Comparison of ENCODE assay signal across 24 cellular contexts in the genomic region with DNA sequence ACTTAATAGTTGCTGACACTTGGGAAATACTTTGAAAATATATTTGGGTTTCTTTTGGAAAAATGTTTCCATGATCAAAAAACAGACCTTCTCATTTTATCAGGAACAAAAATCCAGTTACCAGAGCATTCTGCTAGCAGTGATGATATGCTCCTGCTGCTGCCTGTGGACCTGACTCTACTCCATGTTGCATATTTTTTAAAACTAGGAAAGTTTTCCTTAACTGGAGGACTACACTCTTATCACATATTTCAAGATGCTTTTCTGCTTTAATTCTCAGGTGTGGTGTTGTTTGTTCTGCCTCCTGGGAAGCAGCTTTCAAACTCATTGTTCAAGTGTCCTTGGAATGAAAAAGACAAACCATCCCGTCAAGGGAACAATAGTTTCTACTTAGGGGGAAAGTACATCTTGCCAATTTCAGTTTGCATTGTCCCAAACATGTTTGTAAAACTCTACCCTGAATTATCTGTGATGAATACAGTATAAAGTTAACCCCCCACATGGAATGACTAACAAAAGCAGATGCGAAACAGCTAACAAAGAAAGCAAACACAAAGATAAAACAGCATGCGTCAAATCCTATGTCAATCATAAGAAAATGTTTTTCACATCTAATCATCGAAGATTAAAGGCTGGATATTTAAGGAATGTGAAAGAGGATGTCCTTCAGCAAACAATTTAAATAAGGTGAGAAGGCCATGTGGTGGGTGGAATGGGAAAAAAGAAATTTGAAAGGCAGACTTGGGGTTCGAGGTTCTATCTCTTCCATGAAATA. TPM values are rescaled to one million over a fixed set of nuclear protein-coding genes. Genes with fewer than 3 reads are reported as not detected.
DNase-seq lines count a peak whose midpoint lies in the region; ATAC-seq and TF ChIP-seq lines count a peak whose summit lies in the region.
"Had no signal": no experiment of that assay in that cellular context is flagged by ENCODE, and none has a peak within 500 bp of the region (broad histone marks: within the 10 kb centered on the region; RNA-seq: fewer than 3 reads in every experiment).

No MANE protein-coding gene starts in this region.

- no peak overlapping the region for H2AFZ ChIP-seq in neural progenitor cell (replicated peaks)

- DNase-seq in NCI-H748 (lab: John Stamatoyannopoulos, UW; ENCODE audit: unreplicated experiment) (peak; percentile 26), NCI-H748 treated with DMSO at 0.1 percent for 48 hours (lab: John Stamatoyannopoulos, UW) (no peak), NCI-H226 (peak; percentile 8), cardiac fibroblast (ENCODE audit: low read depth in 2 of 2) (peak; percentile 65 to 89), neural progenitor cell (ENCODE audit: low spot score) (peak; percentile 20), T-helper 2 cell (no peak), Peyer's patch (no peak)
- DNase-seq: activated CD4-positive, alpha-beta T cell treated with anti-CD3 and anti-CD28 coated beads, Interleukin-2, amount 50 U/mL, for 48 hours; activated CD4-positive, CD25-positive, alpha-beta regulatory T cell; activated effector memory CD4-positive, alpha-beta T cell treated with anti-CD3 and anti-CD28 coated beads, Interleukin-2, amount 50 U/mL, for 16 hours; activated naive CD8-positive, alpha-beta T cell treated with anti-CD3 and anti-CD28 coated beads, Interleukin-2, amount 50 U/mL, for 24 hours; BE2C; dermis blood vessel endothelial cell; foreskin keratinocyte; hypothalamus; naive thymus-derived CD8-positive, alpha-beta T cell; right cardiac atrium; RPMI8226; stimulated activated CD4-positive, alpha-beta T cell treated with anti-CD3 and anti-CD28 coated beads, Interleukin-4, amount 100 ng/mL, for 24 hours; stimulated activated naive CD8-positive, alpha-beta T cell treated with anti-CD3 and anti-CD28 coated beads, Interleukin-15, Interleukin-2, amounts not matched to agents 100 U/mL and 50 U/mL, for 24 hours; T1000; tibial artery had no signal

- no peaks in the 10 kb centered on the region for H3K79me2 ChIP-seq in neural progenitor cell (ENCODE audit: low read depth)

- no peak for TF ChIP-seq CTCF in cardiac fibroblast (IDR thresholded peaks at IDR 0.05; ENCODE audit: low read depth, low read length)
- TF ChIP-seq CTCF in neural progenitor cell (IDR thresholded peaks at IDR 0.05), result no peak
- no peak for TF ChIP-seq CTCF in Peyer's patch (IDR thresholded peaks at IDR 0.05)

- no peak for TF ChIP-seq POLR2A in Peyer's patch (IDR thresholded peaks at IDR 0.05)

- no peak overlapping the region for H3K27ac Mint-ChIP-seq in neural progenitor cell
- H3K27ac Mint-ChIP-seq: activated naive CD8-positive, alpha-beta T cell treated with anti-CD3 and anti-CD28 coated beads, Interleukin-2, amount 50 U/mL, for 24 hours; memory B cell; naive thymus-derived CD8-positive, alpha-beta T cell had no signal

- H3K9ac ChIP-seq in neural progenitor cell, result no peak overlapping the region

- H3K27me3 ChIP-seq in neural progenitor cell (no peaks in the 10 kb centered on the region), Peyer's patch (no peaks in the 10 kb centered on the region)
- H3K27me3 ChIP-seq: BE2C, foreskin keratinocyte, tibial artery had no signal

- peaks cover 20% of the 10 kb centered on the region for H3K4me1 Mint-ChIP-seq in neural progenitor cell
- H3K4me1 Mint-ChIP-seq: activated naive CD8-positive, alpha-beta T cell treated with anti-CD3 and anti-CD28 coated beads, Interleukin-2, amount 50 U/mL, for 24 hours; naive thymus-derived CD8-positive, alpha-beta T cell had no signal

- no peaks in the 10 kb centered on the region for H3K9me3 Mint-ChIP-seq in neural progenitor cell
- H3K9me3 Mint-ChIP-seq: activated naive CD8-positive, alpha-beta T cell treated with anti-CD3 and anti-CD28 coated beads, Interleukin-2, amount 50 U/mL, for 24 hours; naive thymus-derived CD8-positive, alpha-beta T cell had no signal

- H3K27ac ChIP-seq in neural progenitor cell (no peak overlapping the region), Peyer's patch (no peak overlapping the region)
- H3K27ac ChIP-seq: foreskin keratinocyte, tibial artery had no signal

- H3K4me3 ChIP-seq in cardiac fibroblast (replicated peaks in 1 of 2; ENCODE audit: low read depth in 2 of 2, low read length in 2 of 2) (no peak overlapping the region), neural progenitor cell (no peak overlapping the region), Peyer's patch (no peak overlapping the region)
- H3K4me3 ChIP-seq: tibial artery had no signal

- ATAC-seq in GM21825 (IDR thresholded peaks at IDR 0.05; ENCODE audit: unreplicated experiment), result no peak
- ATAC-seq: activated naive CD8-positive, alpha-beta T cell treated with anti-CD3 and anti-CD28 coated beads, Interleukin-2, amount 50 U/mL, for 24 hours; foreskin keratinocyte; naive thymus-derived CD8-positive, alpha-beta T cell; right cardiac atrium; stimulated activated naive CD8-positive, alpha-beta T cell treated with anti-CD3 and anti-CD28 coated beads, Interleukin-15, Interleukin-2, amounts not matched to agents 100 U/mL and 50 U/mL, for 24 hours had no signal

- H3K27me3 Mint-ChIP-seq in neural progenitor cell (ENCODE audit: insufficient read depth, low read depth), result no peaks in the 10 kb centered on the region

- H3K4me1 ChIP-seq in neural progenitor cell (peaks cover 32% of the 10 kb centered on the region), Peyer's patch (no peaks in the 10 kb centered on the region)
- H3K4me1 ChIP-seq: BE2C, foreskin keratinocyte, tibial artery had no signal

- H3K36me3 ChIP-seq in neural progenitor cell, result no peaks in the 10 kb centered on the region
- H3K36me3 ChIP-seq in Peyer's patch, result no peaks in the 10 kb centered on the region
- H3K36me3 ChIP-seq: BE2C, tibial artery had no signal

- peak overlapping the region; percentile 3 for H3K4me2 ChIP-seq in neural progenitor cell

- no peak overlapping the region for H3K4me3 Mint-ChIP-seq in neural progenitor cell
- H3K4me3 Mint-ChIP-seq: activated naive CD8-positive, alpha-beta T cell treated with anti-CD3 and anti-CD28 coated beads, Interleukin-2, amount 50 U/mL, for 24 hours; memory B cell; naive thymus-derived CD8-positive, alpha-beta T cell had no signal

- H3K36me3 Mint-ChIP-seq in neural progenitor cell, result no peaks in the 10 kb centered on the region
- H3K36me3 Mint-ChIP-seq: naive thymus-derived CD8-positive, alpha-beta T cell had no signal

- no peaks in the 10 kb centered on the region for H3K9me3 ChIP-seq in neural progenitor cell (ENCODE audit: low read depth)
- no peaks in the 10 kb centered on the region for H3K9me3 ChIP-seq in Peyer's patch
- H3K9me3 ChIP-seq: BE2C, tibial artery had no signal

- H3F3A ChIP-seq in neural progenitor cell (ENCODE audit: low read depth), result peaks cover 4% of the 10 kb centered on the region

- no peaks in the 10 kb centered on the region for H4K20me1 ChIP-seq in neural progenitor cell (ENCODE audit: low read depth)

RNA-seq across cellular contexts. Expression of a gene that starts 40.1 kb away (rescaled TPM):
- total RNA-seq in neural progenitor cell (ENCODE audit: low replicate concordance) (103 and 141 TPM in 2 replicates), Peyer's patch (10 to 100 TPM; 37.3 to 48.7 (median 38.2) TPM)

Comparison
In these comparisons a context has a peak if more than half of its experiments do, and no peak if none do; other contexts are left out.
1. DNase-seq: peak in NCI-H748 (single experiment), NCI-H226 (single experiment), cardiac fibroblast (2 of 2) and neural progenitor cell (single experiment); none in NCI-H748 treated with DMSO at 0.1 percent for 48 hours (single experiment), T-helper 2 cell (0 of 5) and Peyer's patch (0 of 3).